Comparison of ENCODE assay signal across 13 cellular contexts in genomic region chr16:46612121-46612520, GRCh38. TPM values are rescaled to one million over a fixed set of nuclear protein-coding genes. Genes with fewer than 3 reads are reported as not detected.
DNase-seq lines count a peak whose midpoint lies in the region; ATAC-seq and TF ChIP-seq lines count a peak whose summit lies in the region.
"Had no signal": no experiment of that assay in that cellular context is flagged by ENCODE, and none has a peak within 500 bp of the region (broad histone marks: within the 10 kb centered on the region; RNA-seq: fewer than 3 reads in every experiment).

No MANE protein-coding gene starts in this region.

- ATAC-seq in GM21723 (IDR thresholded peaks at IDR 0.05; ENCODE audit: unreplicated experiment), result peak; percentile 74
- ATAC-seq in HG03442 (IDR thresholded peaks at IDR 0.05; ENCODE audit: unreplicated experiment), result peak; percentile 67
- ATAC-seq in stimulated activated effector memory CD8-positive, alpha-beta T cell treated with anti-CD3 and anti-CD28 coated beads, Interleukin-12 subunit alpha, Interleukin-12 subunit beta, amount 100 ng/mL, for 72 hours, result peak; percentile 44
- ATAC-seq: A549, body of pancreas had no signal

- no peaks in the 10 kb centered on the region for H3K27me3 Mint-ChIP-seq in nephron progenitor cell (ENCODE audit: low read depth, poor library complexity)
- H3K27me3 Mint-ChIP-seq: activated T-cell treated with anti-CD3 and anti-CD28 coated beads, Interleukin-2, amount 50 U/mL, for 24 hours had no signal

- H3K27ac Mint-ChIP-seq in stimulated activated effector memory CD8-positive, alpha-beta T cell treated with anti-CD3 and anti-CD28 coated beads, Interleukin-12 subunit alpha, Interleukin-12 subunit beta, amount 100 ng/mL, for 72 hours, result no peak overlapping the region
- H3K27ac Mint-ChIP-seq in nephron progenitor cell, result no peak overlapping the region
- H3K27ac Mint-ChIP-seq: activated T-cell treated with anti-CD3 and anti-CD28 coated beads, Interleukin-2, amount 50 U/mL, for 24 hours had no signal

- peaks cover 55% of the 10 kb centered on the region for H3K36me3 Mint-ChIP-seq in stimulated activated effector memory CD8-positive, alpha-beta T cell treated with anti-CD3 and anti-CD28 coated beads, Interleukin-12 subunit alpha, Interleukin-12 subunit beta, amount 100 ng/mL, for 72 hours
- H3K36me3 Mint-ChIP-seq in nephron progenitor cell (ENCODE audit: low read depth), result peaks cover 39% of the 10 kb centered on the region

- no peaks in the 10 kb centered on the region for H3K4me1 Mint-ChIP-seq in stimulated activated effector memory CD8-positive, alpha-beta T cell treated with anti-CD3 and anti-CD28 coated beads, Interleukin-12 subunit alpha, Interleukin-12 subunit beta, amount 100 ng/mL, for 72 hours
- H3K4me1 Mint-ChIP-seq in nephron progenitor cell, result no peaks in the 10 kb centered on the region

- no peak overlapping the region for H3K4me3 Mint-ChIP-seq in stimulated activated effector memory CD8-positive, alpha-beta T cell treated with anti-CD3 and anti-CD28 coated beads, Interleukin-12 subunit alpha, Interleukin-12 subunit beta, amount 100 ng/mL, for 72 hours
- H3K4me3 Mint-ChIP-seq in nephron progenitor cell, result no peak overlapping the region
- H3K4me3 Mint-ChIP-seq: activated T-cell treated with anti-CD3 and anti-CD28 coated beads, Interleukin-2, amount 50 U/mL, for 24 hours had no signal

- DNase-seq in SIG-M5 treated with dmso at 0.1 percent for 504 hours (lab: John Stamatoyannopoulos, UW; ENCODE audit: unreplicated experiment) (peak; percentile 10), SIG-M5 (lab: John Stamatoyannopoulos, UW) (no peak), GM20000 (ENCODE audit: low spot score) (no peak), mesenteric fat pad (ENCODE audit: low spot score) (no peak), nephron progenitor cell (no peak)
- DNase-seq in stimulated activated effector memory CD8-positive, alpha-beta T cell treated with anti-CD3 and anti-CD28 coated beads, Interleukin-12 subunit alpha, Interleukin-12 subunit beta, amount 100 ng/mL, for 72 hours (ENCODE audit: low spot score in 2 of 2), result no peak
- DNase-seq: activated T-cell treated with anti-CD3 and anti-CD28 coated beads, Interleukin-2, amount 50 U/mL, for 24 hours; body of pancreas; DMS79 treated with DMSO at 0.1 percent for 48 hours; GOT3 had no signal

- no peak for TF ChIP-seq CTCF in GM20000 (IDR thresholded peaks at IDR 0.05; ENCODE audit: extremely low read depth, missing control alignments)
- no peak for TF ChIP-seq CTCF in nephron progenitor cell (IDR thresholded peaks at IDR 0.05)

- H3K9me3 Mint-ChIP-seq in stimulated activated effector memory CD8-positive, alpha-beta T cell treated with anti-CD3 and anti-CD28 coated beads, Interleukin-12 subunit alpha, Interleukin-12 subunit beta, amount 100 ng/mL, for 72 hours, result no peaks in the 10 kb centered on the region
- no peaks in the 10 kb centered on the region for H3K9me3 Mint-ChIP-seq in nephron progenitor cell
- H3K9me3 Mint-ChIP-seq: activated T-cell treated with anti-CD3 and anti-CD28 coated beads, Interleukin-2, amount 50 U/mL, for 24 hours had no signal

RNA-seq across cellular contexts. Expression of gene SHCBP1, which starts 9.1 kb away (rescaled TPM):
- 0.29 TPM for total RNA-seq in mesenteric fat pad
